Comparison of ENCODE assay signal across 8 cellular contexts in the genomic region with DNA sequence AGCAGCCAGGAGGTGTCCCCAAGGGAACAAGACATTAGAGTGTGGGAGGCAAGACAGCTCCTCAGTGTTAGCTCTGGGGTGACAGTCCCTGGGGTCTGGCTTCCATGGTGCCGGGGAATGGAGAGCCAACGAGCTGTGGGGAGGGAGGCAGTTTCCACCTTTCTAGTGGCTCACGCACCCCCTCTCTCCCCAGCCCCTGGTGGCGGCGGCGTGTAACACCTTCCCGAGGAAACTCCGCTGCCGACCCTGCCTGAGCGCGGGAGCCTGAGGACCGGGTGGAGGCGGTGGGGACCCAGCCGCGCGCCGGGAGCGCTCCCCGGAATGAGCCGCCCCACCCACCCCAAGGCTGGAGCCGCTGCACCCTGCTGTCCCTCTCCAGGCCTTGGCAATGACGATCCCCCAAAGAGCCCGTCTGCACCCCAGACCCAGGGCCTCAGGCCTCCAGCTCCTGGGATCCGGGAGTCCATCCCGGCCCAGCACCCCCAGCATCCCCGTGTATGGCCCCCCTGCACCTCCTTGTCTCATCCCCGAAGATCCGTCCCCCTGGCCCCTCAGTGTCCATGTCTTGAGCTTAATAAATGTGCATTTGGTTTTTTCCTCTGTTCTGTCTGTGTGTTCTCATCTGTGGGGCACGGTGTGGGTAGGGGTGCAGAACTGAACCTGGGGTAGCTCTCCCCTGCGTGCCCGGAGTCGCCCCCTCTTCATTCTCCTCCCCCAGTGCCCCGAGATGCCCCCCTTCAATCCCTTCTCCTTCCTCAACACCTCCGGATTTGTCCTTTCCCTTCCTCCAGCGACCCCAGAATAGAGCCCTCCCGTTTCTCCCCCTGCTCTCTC. TPM values are rescaled to one million over a fixed set of nuclear protein-coding genes. Genes with fewer than 3 reads are reported as not detected.
DNase-seq lines count a peak whose midpoint lies in the region; ATAC-seq and TF ChIP-seq lines count a peak whose summit lies in the region.

No MANE protein-coding gene starts in this region.

- peak overlapping the region; percentile 89 for H3K4me3 ChIP-seq in AG10803 (ENCODE audit: low read length)
- H3K4me3 ChIP-seq in HCT116 (replicated peaks in 1 of 2; ENCODE audit: low read depth in 1 of 2, low read length in 2 of 2) = peak overlapping the region; percentile 75 to 95
- peak overlapping the region; percentile 62 to 90 for H3K4me3 ChIP-seq in SK-N-SH (ENCODE audit: low read depth in 2 of 2, low read length in 1 of 2)
- H3K4me3 ChIP-seq in iPS-18a (ENCODE audit: low read length) = peak overlapping the region; percentile 64

- H3K9me3 Mint-ChIP-seq in activated naive CD8-positive, alpha-beta T cell treated with anti-CD3 and anti-CD28 coated beads for 36 hours = no peaks in the 10 kb centered on the region

- H3K36me3 ChIP-seq in HCT116 (ENCODE audit: control insufficient read depth in 1 of 2, insufficient read depth in 2 of 2, low read length in 2 of 2) (peaks cover 6 to 23% of the 10 kb centered on the region in 2 experiments; a peak in 3 of 4 replicates), SK-N-SH (replicated peaks in 1 of 2; ENCODE audit: control insufficient read depth in 1 of 2, insufficient read depth in 2 of 2, low read length in 1 of 2) (peaks cover 3 to 14% of the 10 kb centered on the region in 2 experiments), iPS-18a (ENCODE audit: control insufficient read depth, low read depth, low read length) (peaks cover 17% of the 10 kb centered on the region)

- DNase-seq in AG10803 (ENCODE audit: low read depth) = peak; percentile 33
- no peak for DNase-seq in HCT116 (ENCODE audit: low read depth, low spot score)
- DNase-seq in SK-N-SH = peak; percentile 79
- peak; percentile 83 for DNase-seq in activated naive CD8-positive, alpha-beta T cell treated with anti-CD3 and anti-CD28 coated beads for 36 hours
- peak; percentile 70 to 74 for DNase-seq in stimulated activated CD4-positive, alpha-beta T cell treated with anti-CD3 and anti-CD28 coated beads, Interleukin-15, amount 100 ng/mL, for 48 hours (ENCODE audit: low read depth in 2 of 2)

- peak; percentile 63 for TF ChIP-seq CTCF in AG10803 (conservative IDR thresholded peaks at IDR 0.05; ENCODE audit: low read length)
- peak; percentile 22 to 72 (median 68); a peak in 5 of 6 replicates for TF ChIP-seq CTCF in HCT116 (IDR thresholded peaks at IDR 0.05 in 2 of 3, conservative IDR thresholded peaks at IDR 0.05 in 1 of 3; ENCODE audit: borderline replicate concordance in 1 of 3, insufficient read depth in 1 of 3, low read depth in 2 of 3, low read length in 2 of 3)
- peak; percentile 65 for TF ChIP-seq CTCF in SK-N-SH (IDR thresholded peaks at IDR 0.05)

- no peaks in the 10 kb centered on the region for H3K9me3 ChIP-seq in HCT116 (ENCODE audit: control insufficient read depth in 1 of 2, insufficient read depth in 1 of 2, low read depth in 1 of 2, low read length in 2 of 2)
- H3K9me3 ChIP-seq in SK-N-SH = no peaks in the 10 kb centered on the region
- H3K9me3 ChIP-seq in iPS-18a (ENCODE audit: control insufficient read depth, low read depth, low read length) = no peaks in the 10 kb centered on the region

- no peak for TF ChIP-seq EP300 in SK-N-SH (IDR thresholded peaks at IDR 0.05; ENCODE audit: borderline replicate concordance in 1 of 2, low read depth in 1 of 2, low read length in 1 of 2)

- H3K4me3 Mint-ChIP-seq in activated naive CD8-positive, alpha-beta T cell treated with anti-CD3 and anti-CD28 coated beads for 36 hours = peak overlapping the region; percentile 97

- H3K27ac ChIP-seq in HCT116 (ENCODE audit: low read depth, low read length) = peak overlapping the region; percentile 87
- H3K27ac ChIP-seq in SK-N-SH (ENCODE audit: low read depth in 2 of 2, low read length in 1 of 2) = peak overlapping the region in 1 of 2 experiments; percentile 57; a peak in 1 of 4 replicates
- no peak overlapping the region for H3K27ac ChIP-seq in iPS-18a (ENCODE audit: low read length)

- peaks cover 4% of the 10 kb centered on the region for H3F3A ChIP-seq in SK-N-SH (replicated peaks; ENCODE audit: insufficient read depth)

- H3K4me1 ChIP-seq in HCT116 (ENCODE audit: control insufficient read depth in 1 of 2, insufficient read depth in 2 of 2, low read length in 2 of 2) (peaks cover 8 to 42% of the 10 kb centered on the region in 2 experiments), SK-N-SH (ENCODE audit: control insufficient read depth in 1 of 2, insufficient read depth in 2 of 2, low read depth in 1 of 2, low read length in 1 of 2) (peaks cover 0 to 3% of the 10 kb centered on the region in 2 experiments; a peak in 2 of 4 replicates), iPS-18a (ENCODE audit: control insufficient read depth, low read depth, low read length) (peaks cover 32% of the 10 kb centered on the region)

- H3K4me2 ChIP-seq in HCT116 (ENCODE audit: low read length) (peak overlapping the region; percentile 98), SK-N-SH (peak overlapping the region; percentile 98)

- BruUV-seq in HCT116 (replicated peaks; lab: Mats Ljungman, UMichigan) = no TSS peak

- CTCF ChIA-PET in HCT116 (lab: Charles Lee) = interaction anchor here (1.0 to 1.5 kb wide), 7 partner anchors 8 to 98 kb away, joined by 3 to 7 read pairs (median 5); partner anchors contain the start of gene LGI4
- CTCF ChIA-PET in SK-N-SH (lab: Yijun Ruan, JAX) = interaction anchor here (0.7 to 5.3 kb wide), 14 partner anchors 9 to 119 kb away, joined by 3 to 59 read pairs (median 3); partner anchors contain the start of genes FXYD7 and USF2

- intact Hi-C loops in HCT116 (cut with micrococcal nuclease) = no loop called here

- H3K9ac ChIP-seq in HCT116 (ENCODE audit: low read length) (peak overlapping the region; percentile 93), SK-N-SH (peak overlapping the region; percentile 90; the same call in 1 of the 2 replicates), iPS-18a (ENCODE audit: low read length) (peak overlapping the region; percentile 32)

- TF ChIP-seq RAD21 in HCT116 (IDR thresholded peaks at IDR 0.05; ENCODE audit: low read depth) (peak; percentile 26; the same call in 1 of the 2 replicates), SK-N-SH (IDR thresholded peaks at IDR 0.05; ENCODE audit: low read length) (peak; percentile 7; the same call in 1 of the 2 replicates)

- RAD21 ChIA-PET in HCT116 (lab: Charles Lee; ENCODE audit: low non-redundant PET in 1 of 2, low total read pairs in 2 of 2, uncharacterized antibody in 2 of 2, unreplicated experiment in 2 of 2) = interaction anchor here (0.6 kb wide), 2 partner anchors 15 to 116 kb away, joined by 3 to 5 read pairs; no protein-coding TSS in a partner anchor

- H3K27me3 Mint-ChIP-seq in activated naive CD8-positive, alpha-beta T cell treated with anti-CD3 and anti-CD28 coated beads for 36 hours = no peaks in the 10 kb centered on the region

- H3K4me1 Mint-ChIP-seq in activated naive CD8-positive, alpha-beta T cell treated with anti-CD3 and anti-CD28 coated beads for 36 hours = peaks cover 35% of the 10 kb centered on the region

- peaks cover 36% of the 10 kb centered on the region for H3K36me3 Mint-ChIP-seq in activated naive CD8-positive, alpha-beta T cell treated with anti-CD3 and anti-CD28 coated beads for 36 hours

- POLR2A ChIA-PET in HCT116 (lab: Charles Lee) (no interaction called here), SK-N-SH (lab: Yijun Ruan, JAX) (no interaction called here)

- 5% methylated on average over 24 of the region's 36 CpGs for WGBS in SK-N-SH (ENCODE audit: low lambda C conversion rate)

- no peaks in the 10 kb centered on the region for H4K20me1 ChIP-seq in HCT116 (ENCODE audit: insufficient read depth)
- H4K20me1 ChIP-seq in SK-N-SH (ENCODE audit: insufficient read depth) = no peaks in the 10 kb centered on the region

- H3K27me3 ChIP-seq in HCT116 (ENCODE audit: insufficient read depth, low read length) (no peaks in the 10 kb centered on the region), SK-N-SH (ENCODE audit: insufficient read depth) (no peaks in the 10 kb centered on the region), iPS-18a (ENCODE audit: control insufficient read depth, insufficient read depth, low read length) (peaks cover 13% of the 10 kb centered on the region)

- H3K79me2 ChIP-seq in HCT116 (ENCODE audit: insufficient read depth, low read length) (peaks cover 30% of the 10 kb centered on the region; the same call in 1 of the 2 replicates), SK-N-SH (ENCODE audit: insufficient read depth) (peaks cover 19% of the 10 kb centered on the region)

- H3K27ac Mint-ChIP-seq in activated naive CD8-positive, alpha-beta T cell treated with anti-CD3 and anti-CD28 coated beads for 36 hours = peak overlapping the region; percentile 99

- no peak overlapping the region for H2AFZ ChIP-seq in HCT116 (ENCODE audit: low read depth, low read length, poor library complexity, severe bottlenecking)
- H2AFZ ChIP-seq in SK-N-SH (ENCODE audit: low read depth) = peak overlapping the region; percentile 79

- H3K9me2 ChIP-seq in HCT116 (ENCODE audit: insufficient read depth) (no peaks in the 10 kb centered on the region), SK-N-SH (no peaks in the 10 kb centered on the region)

- ATAC-seq in HCT116 = peak; percentile 74
- ATAC-seq in HG03097 (IDR thresholded peaks at IDR 0.05; ENCODE audit: low FRiP score, unreplicated experiment) = no peak
- ATAC-seq in HG02610 (IDR thresholded peaks at IDR 0.05; ENCODE audit: unreplicated experiment) = no peak

- no peak for TF ChIP-seq POLR2A in HCT116 (IDR thresholded peaks at IDR 0.05; ENCODE audit: borderline replicate concordance, extremely low read depth, insufficient read depth, insufficient read length)

RNA-seq across cellular contexts. Expression of gene FXYD5, which starts 0.6 kb away (rescaled TPM):
- total RNA-seq in HCT116 (2021; ENCODE audit: unreplicated experiment) = 123 TPM
- 416 TPM in 2 replicates for polyA plus RNA-seq in HCT116 (2012)
- polyA plus RNA-seq in SK-N-SH (2012; rRNA removed) = 107 and 195 TPM in 2 replicates
- polyA plus RNA-seq in SK-N-SH (2012; cell fraction: cytosol; rRNA removed) = 90.9 and 118 TPM in 2 replicates
- polyA plus RNA-seq in SK-N-SH (2012; cell fraction: nucleus; rRNA removed) = 64.6 and 65.4 TPM in 2 replicates
- total RNA-seq in activated naive CD8-positive, alpha-beta T cell treated with anti-CD3 and anti-CD28 coated beads for 36 hours = 100 to 1,000 TPM; 272 to 275 TPM

RNA-seq across cellular contexts. Expression of gene FXYD7, which starts 10.9 kb away (rescaled TPM):
- 0.71 TPM for total RNA-seq in HCT116 (2021; ENCODE audit: unreplicated experiment)
- 0.46 and 0.52 TPM in 2 replicates for polyA plus RNA-seq in HCT116 (2012)
- polyA plus RNA-seq in SK-N-SH (2012; rRNA removed) = 0.10 and 0.44 TPM in 2 replicates
- 0.20 and 0.21 TPM in 2 replicates for polyA plus RNA-seq in SK-N-SH (2012; cell fraction: cytosol; rRNA removed)
- 0.43 and 0.69 TPM in 2 replicates for polyA plus RNA-seq in SK-N-SH (2012; cell fraction: nucleus; rRNA removed)
- under 1 TPM; 0.54 to 0.62 TPM for total RNA-seq in activated naive CD8-positive, alpha-beta T cell treated with anti-CD3 and anti-CD28 coated beads for 36 hours

RNA-seq across cellular contexts. Expression of gene FXYD1, which starts 15.3 kb away (rescaled TPM):
- 7.8 TPM for total RNA-seq in HCT116 (2021; ENCODE audit: unreplicated experiment)
- 8.7 and 12.0 TPM in 2 replicates for polyA plus RNA-seq in HCT116 (2012)
- 0.12 TPM in 1 of 2 replicates, not detected in the other for polyA plus RNA-seq in SK-N-SH (2012; rRNA removed)
- polyA plus RNA-seq in SK-N-SH (2012; cell fraction: cytosol; rRNA removed) = 0.17 TPM in 1 of 2 replicates, not detected in the other
- 0.31 and 0.38 TPM in 2 replicates for polyA plus RNA-seq in SK-N-SH (2012; cell fraction: nucleus; rRNA removed)
- total RNA-seq in activated naive CD8-positive, alpha-beta T cell treated with anti-CD3 and anti-CD28 coated beads for 36 hours = 1 to 10 TPM; 1.1 TPM

RNA-seq across cellular contexts. Expression of gene LGI4, which starts 19.1 kb away (rescaled TPM):
- total RNA-seq in HCT116 (2021; ENCODE audit: unreplicated experiment) = 0.32 TPM
- 0.94 and 1.4 TPM in 2 replicates for polyA plus RNA-seq in HCT116 (2012)
- 0.05 and 0.15 TPM in 2 replicates for polyA plus RNA-seq in SK-N-SH (2012; rRNA removed)
- 0.03 TPM in 1 of 2 replicates, not detected in the other for polyA plus RNA-seq in SK-N-SH (2012; cell fraction: cytosol; rRNA removed)
- 1.1 and 1.2 TPM in 2 replicates for polyA plus RNA-seq in SK-N-SH (2012; cell fraction: nucleus; rRNA removed)
- not detected for total RNA-seq in activated naive CD8-positive, alpha-beta T cell treated with anti-CD3 and anti-CD28 coated beads for 36 hours

RNA-seq across cellular contexts. Expression of gene FXYD3, which starts 38.3 kb away (rescaled TPM):
- total RNA-seq in HCT116 (2021; ENCODE audit: unreplicated experiment) = 17.4 TPM
- 28.6 and 32.2 TPM in 2 replicates for polyA plus RNA-seq in HCT116 (2012)
- polyA plus RNA-seq in SK-N-SH (2012; rRNA removed) = not detected in 2 replicates
- polyA plus RNA-seq in SK-N-SH (2012; cell fraction: cytosol; rRNA removed) = not detected in 2 replicates
- polyA plus RNA-seq in SK-N-SH (2012; cell fraction: nucleus; rRNA removed) = not detected in 2 replicates
- not detected for total RNA-seq in activated naive CD8-positive, alpha-beta T cell treated with anti-CD3 and anti-CD28 coated beads for 36 hours

Comparison
In these comparisons a context has a peak if more than half of its experiments do, and no peak if none do; other contexts are left out.
1. H3K9ac ChIP-seq: peak in every context shown above with its lines; median percentile 93 in HCT116; 90 in SK-N-SH; 32 in iPS-18a.